In genomic region chr2:191298306-191298705, GRCh38 we compare ENCODE assay signal across 19 cellular contexts.
"Had no signal": no experiment of that assay in that cellular context is flagged by ENCODE, and none has a peak within 500 bp of the region (broad histone marks: within the 10 kb centered on the region; RNA-seq: fewer than 3 reads in every experiment).

No MANE protein-coding gene starts in this region.

- H3K4me3 Mint-ChIP-seq: activated CD4-positive, alpha-beta memory T cell treated with anti-CD3 and anti-CD28 coated beads, Interleukin-2, amount 10 ng/mL, durations not matched to agents 7 days and 5 days; activated naive CD8-positive, alpha-beta T cell treated with anti-CD3 and anti-CD28 coated beads, Interleukin-2, amount 10 ng/mL, durations not matched to agents 7 days and 5 days; activated T-cell treated with anti-CD3 and anti-CD28 coated beads, Interleukin-2, amount 50 U/mL, for 72 hours; central memory CD8-positive, alpha-beta T cell; dendritic cell treated with granulocyte-macrophage colony-stimulating factor and Interleukin-4, amounts not matched to agents 40 ng/mL and 50 ng/mL, for 4 days; effector memory CD8-positive, alpha-beta T cell; nephron; stimulated activated naive CD8-positive, alpha-beta T cell treated with anti-CD3 and anti-CD28 coated beads, Interleukin-15, Interleukin-2, amounts not matched to agents 100 ng/mL and 50 ng/mL, for 24 hours had no signal

- H3K4me3 ChIP-seq: heart left ventricle, right lobe of liver, testis had no signal

- ATAC-seq: activated T-cell treated with anti-CD3 and anti-CD28 coated beads, Interleukin-2, amount 50 U/mL, for 72 hours; effector memory CD8-positive, alpha-beta T cell; heart left ventricle; left lobe of liver; right lobe of liver had no signal

- H3K27ac Mint-ChIP-seq: activated CD4-positive, alpha-beta memory T cell treated with anti-CD3 and anti-CD28 coated beads, Interleukin-2, amount 10 ng/mL, durations not matched to agents 7 days and 5 days; activated naive CD8-positive, alpha-beta T cell treated with anti-CD3 and anti-CD28 coated beads, Interleukin-2, amount 10 ng/mL, durations not matched to agents 7 days and 5 days; activated T-cell treated with anti-CD3 and anti-CD28 coated beads, Interleukin-2, amount 50 U/mL, for 72 hours; dendritic cell treated with granulocyte-macrophage colony-stimulating factor and Interleukin-4, amounts not matched to agents 40 ng/mL and 50 ng/mL, for 4 days; effector memory CD8-positive, alpha-beta T cell; nephron; stimulated activated naive CD8-positive, alpha-beta T cell treated with anti-CD3 and anti-CD28 coated beads, Interleukin-15, Interleukin-2, amounts not matched to agents 100 ng/mL and 50 ng/mL, for 24 hours had no signal

- H3K36me3 ChIP-seq: heart left ventricle had no signal

- H3K4me1 ChIP-seq: testis had no signal

- DNase-seq: activated CD4-positive, alpha-beta memory T cell treated with anti-CD3 and anti-CD28 coated beads, Interleukin-2, amount 10 ng/mL, durations not matched to agents 7 days and 5 days; activated CD8-positive, alpha-beta memory T cell treated with anti-CD3 and anti-CD28 coated beads, Interleukin-2, amount 50 U/mL, for 4 hours; activated naive CD8-positive, alpha-beta T cell treated with anti-CD3 and anti-CD28 coated beads, Interleukin-2, amount 10 ng/mL, durations not matched to agents 7 days and 5 days; activated T-cell treated with anti-CD3 and anti-CD28 coated beads, Interleukin-2, amount 50 U/mL, for 72 hours; effector memory CD8-positive, alpha-beta T cell; heart left ventricle; islet precursor cell; mesendoderm; occipital lobe; right lobe of liver; stimulated activated CD4-positive, alpha-beta T cell treated with anti-CD3 and anti-CD28 coated beads, Interleukin-4, amount 100 ng/mL, for 24 hours; testis had no signal

- H3K9me3 ChIP-seq: heart left ventricle, right lobe of liver, testis had no signal

- H3K27me3 Mint-ChIP-seq: dendritic cell treated with granulocyte-macrophage colony-stimulating factor and Interleukin-4, amounts not matched to agents 40 ng/mL and 50 ng/mL, for 4 days; progenitor cell of endocrine pancreas; stimulated activated naive CD8-positive, alpha-beta T cell treated with anti-CD3 and anti-CD28 coated beads, Interleukin-15, Interleukin-2, amounts not matched to agents 100 ng/mL and 50 ng/mL, for 24 hours had no signal

- H3K4me1 Mint-ChIP-seq: central memory CD8-positive, alpha-beta T cell had no signal

- H3K27ac ChIP-seq: epithelial cell of prostate, right lobe of liver, testis had no signal

- H3K9me3 Mint-ChIP-seq: activated CD4-positive, alpha-beta memory T cell treated with anti-CD3 and anti-CD28 coated beads, Interleukin-2, amount 10 ng/mL, durations not matched to agents 7 days and 5 days; activated naive CD8-positive, alpha-beta T cell treated with anti-CD3 and anti-CD28 coated beads, Interleukin-2, amount 10 ng/mL, durations not matched to agents 7 days and 5 days; activated T-cell treated with anti-CD3 and anti-CD28 coated beads, Interleukin-2, amount 50 U/mL, for 72 hours; central memory CD8-positive, alpha-beta T cell; dendritic cell treated with granulocyte-macrophage colony-stimulating factor and Interleukin-4, amounts not matched to agents 40 ng/mL and 50 ng/mL, for 4 days; effector memory CD8-positive, alpha-beta T cell; nephron; stimulated activated naive CD8-positive, alpha-beta T cell treated with anti-CD3 and anti-CD28 coated beads, Interleukin-15, Interleukin-2, amounts not matched to agents 100 ng/mL and 50 ng/mL, for 24 hours had no signal

- H3K27me3 ChIP-seq: heart left ventricle, right lobe of liver, testis had no signal
